16 cellular contexts compared by ENCODE assay signal in genomic region chr13:74191036-74191809, GRCh38. TPM values are rescaled to one million over a fixed set of nuclear protein-coding genes. Genes with fewer than 3 reads are reported as not detected.
DNase-seq lines count a peak whose midpoint lies in the region; ATAC-seq, FAIRE-seq and TF ChIP-seq lines count a peak whose summit lies in the region.
"Had no signal": no experiment of that assay in that cellular context is flagged by ENCODE, and none has a peak within 500 bp of the region (broad histone marks: within the 10 kb centered on the region; RNA-seq: fewer than 3 reads in every experiment).

No MANE protein-coding gene starts in this region.

- H3K36me3 ChIP-seq in kidney (ENCODE audit: control insufficient read depth in 1 of 2, insufficient read depth in 2 of 2, low read length in 2 of 2) (no peaks in the 10 kb centered on the region), mucosa of descending colon (ENCODE audit: low read depth) (no peaks in the 10 kb centered on the region)
- H3K36me3 ChIP-seq: BE2C, WERI-Rb-1 had no signal

- TF ChIP-seq CTCF in kidney (IDR thresholded peaks at IDR 0.05; ENCODE audit: borderline replicate concordance, extremely low read depth, insufficient read depth) (no peak), mucosa of descending colon (IDR thresholded peaks at IDR 0.05) (no peak)

- intact Hi-C loops in kidney (cut with DNase I) = no loop called here
- intact Hi-C loops in mucosa of descending colon (cut with DNase I, micrococcal nuclease) = no loop called here

- H3K9me3 ChIP-seq in kidney (ENCODE audit: control insufficient read depth in 1 of 2, low read length in 2 of 2) = no peaks in the 10 kb centered on the region
- no peaks in the 10 kb centered on the region for H3K9me3 ChIP-seq in mucosa of descending colon
- H3K9me3 ChIP-seq: BE2C had no signal

- no peak overlapping the region for H3K27ac ChIP-seq in kidney (ENCODE audit: low read depth in 2 of 2, low read length in 2 of 2)
- H3K27ac ChIP-seq: dorsolateral prefrontal cortex, parathyroid adenoma, SK-N-MC, WERI-Rb-1 had no signal

- no peak for FAIRE-seq in kidney (lab: Jason Lieb, UNC)

- H3K4me3 ChIP-seq in kidney (ENCODE audit: low read length in 2 of 2) (no peak overlapping the region), mucosa of descending colon (no peak overlapping the region)
- H3K4me3 ChIP-seq: dorsolateral prefrontal cortex, SK-N-MC had no signal

- DNase-seq in stimulated activated CD4-positive, alpha-beta T cell treated with anti-CD3 and anti-CD28 coated beads, Interleukin-15, amount 100 ng/mL, for 24 hours = peak; percentile 9
- DNase-seq in stimulated activated CD4-positive, alpha-beta T cell treated with anti-CD3 and anti-CD28 coated beads, Interleukin-4, amount 100 ng/mL, for 1 hour = no peak
- DNase-seq in SW480 (ENCODE audit: low spot score) (peak; percentile 69), kidney (peak; percentile 53), mucosa of descending colon (no peak), OCI-M2 (lab: John Stamatoyannopoulos, UW; ENCODE audit: unreplicated experiment) (no peak), SK-N-DZ (ENCODE audit: low spot score) (no peak), T-helper 9 cell (no peak)
- DNase-seq: BE2C, DMS79, dorsolateral prefrontal cortex, mesenchymal stem cell, MM.1S, WERI-Rb-1 had no signal

- H3K9ac ChIP-seq in kidney (ENCODE audit: low read length in 2 of 2) = no peak overlapping the region
- H3K9ac ChIP-seq: parathyroid adenoma had no signal

- no peaks in the 10 kb centered on the region for H3K4me1 ChIP-seq in kidney (ENCODE audit: control insufficient read depth in 1 of 2, insufficient read depth in 1 of 2, low read depth in 1 of 2, low read length in 2 of 2)
- H3K4me1 ChIP-seq in mucosa of descending colon (ENCODE audit: low read depth) = no peaks in the 10 kb centered on the region
- H3K4me1 ChIP-seq: BE2C, parathyroid adenoma had no signal

- no peak for ATAC-seq in mucosa of descending colon

RNA-seq across cellular contexts. Expression of gene KLF12, which starts 57.0 kb away (rescaled TPM):
- total RNA-seq in kidney (22.0 TPM), mucosa of descending colon (10 to 100 TPM in 2 of 3 donors, 1 to 10 TPM in 1; 7.4 to 14.1 (median 10.5) TPM)
- 2.6 TPM for polyA plus RNA-seq in kidney (ENCODE audit: insufficient read depth, low read depth, low replicate concordance)
- polyA plus RNA-seq in SK-N-DZ (2014; cell fraction: cytosol; rRNA removed) = 10.6 and 11.9 TPM in 2 replicates
- polyA plus RNA-seq in SK-N-DZ (2014; cell fraction: nucleus; rRNA removed) = 16.4 and 19.8 TPM in 2 replicates

Comparison
In these comparisons a context has a peak if more than half of its experiments do, and no peak if none do; other contexts are left out.
1. DNase-seq: peak in stimulated activated CD4-positive, alpha-beta T cell treated with anti-CD3 and anti-CD28 coated beads, Interleukin-15, amount 100 ng/mL, for 24 hours (single experiment), SW480 (single experiment) and kidney (single experiment); none in stimulated activated CD4-positive, alpha-beta T cell treated with anti-CD3 and anti-CD28 coated beads, Interleukin-4, amount 100 ng/mL, for 1 hour (single experiment), mucosa of descending colon (0 of 3), OCI-M2 (single experiment), SK-N-DZ (single experiment) and T-helper 9 cell (single experiment).